Comparison of ENCODE assay signal across 8 cellular contexts in genomic region chr7:48154792-48155413, GRCh38. TPM values are rescaled to one million over a fixed set of nuclear protein-coding genes. Genes with fewer than 3 reads are reported as not detected.
A peak's percentile ranks its signal among the peaks of the same experiment; 100 is the strongest.
DNase-seq lines count a peak whose midpoint lies in the region; ATAC-seq and TF ChIP-seq lines count a peak whose summit lies in the region.

No MANE protein-coding gene starts in this region.

- CTCF ChIA-PET in activated CD4-positive, alpha-beta memory T cell treated with anti-CD3 and anti-CD28 coated beads for 36 hours (lab: Charles Lee), result interaction anchor here (0.7 to 2.8 kb wide), 14 partner anchors 10 to 218 kb away, joined by 3 to 55 read pairs (median 4); partner anchors contain the start of genes PKD1L1 and UPP1

- peak overlapping the region in 1 of 4 donors; percentile 1 for H3K27ac ChIP-seq in transverse colon

- H3K4me1 Mint-ChIP-seq in activated CD4-positive, alpha-beta memory T cell treated with anti-CD3 and anti-CD28 coated beads for 36 hours (ENCODE audit: low read depth), result no peaks in the 10 kb centered on the region

- H3K4me1 ChIP-seq in transverse colon, result peaks cover 0 to 5% (median 2%) of the 10 kb centered on the region in 4 donors

- no peaks in the 10 kb centered on the region for H3K36me3 ChIP-seq in transverse colon

- no peak overlapping the region for H3K4me3 Mint-ChIP-seq in activated CD4-positive, alpha-beta memory T cell treated with anti-CD3 and anti-CD28 coated beads for 36 hours

- no peak overlapping the region for H3K4me3 ChIP-seq in transverse colon

- no peaks in the 10 kb centered on the region for H3K9me3 Mint-ChIP-seq in activated CD4-positive, alpha-beta memory T cell treated with anti-CD3 and anti-CD28 coated beads for 36 hours

- no peaks in the 10 kb centered on the region for H3K36me3 Mint-ChIP-seq in activated CD4-positive, alpha-beta memory T cell treated with anti-CD3 and anti-CD28 coated beads for 36 hours

- H3K27me3 Mint-ChIP-seq in activated CD4-positive, alpha-beta memory T cell treated with anti-CD3 and anti-CD28 coated beads for 36 hours, result peaks cover 12% of the 10 kb centered on the region

- 74 to 78% methylated on average over 6 to 8 of the region's 8 CpGs for WGBS in transverse colon (ENCODE audit: low coverage in 1 of 2), 2 donors

- H3K27me3 ChIP-seq in transverse colon, result no peaks in the 10 kb centered on the region

- no peaks in the 10 kb centered on the region for H3K9me3 ChIP-seq in transverse colon

- TF ChIP-seq POLR2A in transverse colon (IDR thresholded peaks at IDR 0.05), result no peak

- TF ChIP-seq EP300 in transverse colon (IDR thresholded peaks at IDR 0.05; ENCODE audit: low read depth), result no peak

- TF ChIP-seq CTCF in transverse colon (IDR thresholded peaks at IDR 0.05), result peak; percentile 52 to 81 (median 66)

- DNase-seq in COLO829 (ENCODE audit: low spot score), result peak; percentile 66
- peak; percentile 72 for DNase-seq in LHCN-M2 (ENCODE audit: low read depth)
- peak; percentile 48 for DNase-seq in activated CD4-positive, alpha-beta memory T cell treated with anti-CD3 and anti-CD28 coated beads for 36 hours
- DNase-seq in hepatic stellate cell (ENCODE audit: low spot score), result peak; percentile 26
- DNase-seq in transverse colon, result peak; percentile 74
- no peak for DNase-seq in NCI-H1930 (lab: John Stamatoyannopoulos, UW)

- intact Hi-C loops in activated CD4-positive, alpha-beta memory T cell treated with anti-CD3 and anti-CD28 coated beads for 36 hours (cut with micrococcal nuclease), result loop anchor here (1.0 kb wide), 1 partner anchor 210 kb away; no protein-coding TSS in a partner anchor
- intact Hi-C loops in transverse colon (cut with DNase I; ENCODE audit: low total_unique reads), result no loop called here

- ATAC-seq in GM18867 (IDR thresholded peaks at IDR 0.05; ENCODE audit: unreplicated experiment) (peak; percentile 89), HG03354 (IDR thresholded peaks at IDR 0.05; ENCODE audit: poor library complexity, severe bottlenecking, unreplicated experiment) (no peak)

- in situ Hi-C loops in transverse colon (cut with MboI; ENCODE audit: low pct_ligation_motif_present in 1 of 4, low pct_unique_long_range_greater_than_20kb in 1 of 4, low sequenced_read_pairs in 3 of 4), result no loop called here

- no peak overlapping the region for H3K27ac Mint-ChIP-seq in activated CD4-positive, alpha-beta memory T cell treated with anti-CD3 and anti-CD28 coated beads for 36 hours

- POLR2A ChIA-PET in activated CD4-positive, alpha-beta memory T cell treated with anti-CD3 and anti-CD28 coated beads for 36 hours (lab: Charles Lee), result no interaction called here

RNA-seq across cellular contexts. Expression of gene ABCA13, which starts 16.4 kb away (rescaled TPM):
- total RNA-seq in LHCN-M2 (2014; rRNA removed) (2.9 and 3.4 TPM in 2 replicates), transverse colon (under 1 TPM; under 0.01 to 0.96 (median 0.35) TPM)
- 0.75 TPM for polyA plus RNA-seq in LHCN-M2 (2012)
- total RNA-seq in activated CD4-positive, alpha-beta memory T cell treated with anti-CD3 and anti-CD28 coated beads for 36 hours, result not detected

Comparison
In these comparisons a context has a peak if more than half of its experiments do, and no peak if none do; other contexts are left out.
1. DNase-seq: peak in COLO829 (single experiment), LHCN-M2 (single experiment), activated CD4-positive, alpha-beta memory T cell treated with anti-CD3 and anti-CD28 coated beads for 36 hours (single experiment), hepatic stellate cell (single experiment) and transverse colon (single experiment); none in NCI-H1930 (0 of 2).